ENCODE assay signal across 8 cellular contexts in the genomic region with DNA sequence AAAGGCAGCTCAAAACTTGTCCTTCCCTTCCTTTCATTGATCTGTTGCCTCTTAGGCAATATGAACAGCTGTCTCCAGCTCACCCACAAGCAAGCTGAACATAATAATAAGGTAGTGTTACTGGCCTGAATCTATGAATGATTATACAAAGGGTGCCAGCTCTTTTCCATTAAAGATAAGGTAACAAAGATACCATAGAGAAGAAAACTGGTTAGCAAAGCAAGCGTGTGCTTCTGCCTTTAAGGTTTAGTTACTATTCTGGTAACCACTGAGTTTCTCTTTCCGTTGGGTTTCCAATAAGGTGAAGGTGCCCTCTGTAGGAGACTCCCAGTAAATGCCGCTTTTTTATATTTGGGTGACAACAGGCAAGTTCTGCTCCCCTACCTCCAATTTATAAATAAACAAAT. TPM values are rescaled to one million over a fixed set of nuclear protein-coding genes. Genes with fewer than 3 reads are reported as not detected.
A peak's percentile ranks its signal among the peaks of the same experiment; 100 is the strongest.
DNase-seq lines count a peak whose midpoint lies in the region; ATAC-seq and TF ChIP-seq lines count a peak whose summit lies in the region.

No MANE protein-coding gene starts in this region.

- H3K4me1 ChIP-seq in lung (ENCODE audit: control insufficient read depth in 2 of 2, insufficient read depth in 2 of 2, low read length in 2 of 2), result no peaks in the 10 kb centered on the region

- peak; percentile 91 for ATAC-seq in GM19372 (IDR thresholded peaks at IDR 0.05; ENCODE audit: low read depth, unreplicated experiment)
- ATAC-seq in HG03159 (IDR thresholded peaks at IDR 0.05; ENCODE audit: unreplicated experiment), result peak; percentile 98
- ATAC-seq in lung (ENCODE audit: insufficient read depth, low FRiP score), result peak; percentile 78

- TF ChIP-seq CTCF in lung (IDR thresholded peaks at IDR 0.05; ENCODE audit: control extremely low read depth, extremely low read depth), result peak; percentile 20

- H3K27ac ChIP-seq in lung (ENCODE audit: low read depth in 1 of 2, low read length in 1 of 2), result no peak overlapping the region

- H3K9me3 ChIP-seq in lung (ENCODE audit: control insufficient read depth in 2 of 2, insufficient read depth in 1 of 2, low read length in 1 of 2), result no peaks in the 10 kb centered on the region

- H3K4me3 ChIP-seq in lung, result no peak overlapping the region

- DNase-seq in DMS 273 treated with DMSO at 0.1 percent for 48 hours (lab: John Stamatoyannopoulos, UW) (peak; percentile 59), NCI-H345 treated with DMSO at 0.1 percent for 48 hours (lab: John Stamatoyannopoulos, UW; ENCODE audit: unreplicated experiment) (peak; percentile 93), T47D (ENCODE audit: low read depth in 1 of 2, low spot score in 1 of 2) (peak; percentile 17 to 60), lung (ENCODE audit: low spot score) (no peak), putamen (ENCODE audit: low spot score) (no peak), HK-2 (ENCODE audit: unreplicated experiment) (no peak)

- WGBS in lung, 2 donors, result 8 to 13% methylated on average over 3 of the region's 3 CpGs

- in situ Hi-C loops in T47D (cut with HindIII; ENCODE audit: low pct_unique_long_range_greater_than_20kb, low sequenced_read_pairs), result no loop called here

- H3K36me3 ChIP-seq in lung (ENCODE audit: control insufficient read depth in 2 of 2, insufficient read depth in 2 of 2, low read length in 2 of 2), result no peaks in the 10 kb centered on the region

- H3K27me3 ChIP-seq in lung (ENCODE audit: control insufficient read depth, insufficient read depth), result no peaks in the 10 kb centered on the region

RNA-seq across cellular contexts. Expression of a gene that starts 12.1 kb away (rescaled TPM):
- total RNA-seq in lung, result 10 to 100 TPM in 1 of 2 donors, 1 to 10 TPM in 1; 5.4 to 42.3 TPM
- 1 to 10 TPM; 1.4 to 2.0 TPM for polyA plus RNA-seq in lung

Comparison
In these comparisons a context has a peak if more than half of its experiments do, and no peak if none do; other contexts are left out.
1. DNase-seq: peak in DMS 273 treated with DMSO at 0.1 percent for 48 hours (single experiment), NCI-H345 treated with DMSO at 0.1 percent for 48 hours (single experiment) and T47D (2 of 2); none in lung (single experiment), putamen (single experiment) and HK-2 (single experiment).
2. Peak in every context shown above with its lines, with median percentiles within 50 percentile points of each other: ATAC-seq.